In the genomic region with DNA sequence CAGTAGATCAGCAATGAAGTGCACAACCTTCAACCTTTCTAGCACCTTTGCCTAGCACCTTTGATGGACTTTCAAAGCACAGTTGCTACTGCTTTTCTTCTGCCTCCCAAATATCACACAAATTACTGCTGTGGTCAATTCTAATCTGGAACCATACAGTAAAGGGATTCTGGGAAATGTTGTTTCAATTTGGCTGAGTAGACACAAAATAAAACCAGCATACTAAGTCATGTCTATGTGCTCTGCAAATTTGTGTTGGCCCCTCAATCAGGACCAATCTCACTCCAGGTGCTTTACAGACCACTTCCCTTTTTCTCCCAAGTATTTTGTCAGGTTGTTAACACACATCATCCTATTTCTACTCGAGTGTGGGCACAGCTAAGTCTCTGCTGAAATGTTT, we compare ENCODE assay signal across 4 cellular contexts.
TF ChIP-seq lines count a peak whose summit lies in the region.

No MANE protein-coding gene starts in this region.

TF ChIP-seq in A549, 52 proteins besides CTCF, POLR2A, EP300 and RAD21:
- TF ChIP-seq MAFK (IDR thresholded peaks at IDR 0.05; ENCODE audit: partially characterized antibody) (peak; percentile 57), PHF8 (IDR thresholded peaks at IDR 0.05; ENCODE audit: borderline replicate concordance, low read depth) (no peak)

TF ChIP-seq in GM12891, 5 proteins besides CTCF, POLR2A, EP300 and RAD21:
- peak; percentile 28; the same call in 1 of the 2 replicates for TF ChIP-seq SPI1 (IDR thresholded peaks at IDR 0.05; ENCODE audit: low read depth, low read length)
- TF ChIP-seq PAX5 (IDR thresholded peaks at IDR 0.05; ENCODE audit: insufficient read depth, low read length, severe bottlenecking) = no peak

TF ChIP-seq in IMR-90, 13 proteins besides CTCF, POLR2A, EP300 and RAD21:
- no peak for TF ChIP-seq MAZ (IDR thresholded peaks at IDR 0.05; ENCODE audit: borderline replicate concordance, low read depth, low read length)
- 0 out of 2 replicates have a peak, but pooled peaks have one; percentile 21 for TF ChIP-seq MAFK (IDR thresholded peaks at IDR 0.05; ENCODE audit: low read depth, low read length)

TF ChIP-seq in K562, 482 proteins besides CTCF, POLR2A, EP300 and RAD21:
- no peak for TF ChIP-seq SMC3 (conservative IDR thresholded peaks at IDR 0.05; ENCODE audit: insufficient read depth, low read depth, low read length)
- TF ChIP-seq U2AF2 (optimal IDR thresholded peaks at IDR 0.05; ENCODE audit: low read depth, low read length) = no peak
- TF ChIP-seq ZNF316 (IDR thresholded peaks at IDR 0.05) = peak; percentile 40; the same call in 1 of the 2 replicates
